8 cellular contexts compared by ENCODE assay signal in genomic region chr10:119207713-119208552, GRCh38. TPM values are rescaled to one million over a fixed set of nuclear protein-coding genes. Genes with fewer than 3 reads are reported as not detected.
DNase-seq lines count a peak whose midpoint lies in the region; ATAC-seq lines count a peak whose summit lies in the region.

No MANE protein-coding gene starts in this region.

- DNase-seq in A172 (ENCODE audit: low spot score), result peak; percentile 46
- peak in 27 of 34 experiments; percentile 4 to 49 (median 30) for DNase-seq in T-cell
- peak; percentile 7 to 15 for DNase-seq in T47D (ENCODE audit: low read depth in 1 of 2, low spot score in 1 of 2)
- DNase-seq in sciatic nerve (ENCODE audit: low spot score), result peak; percentile 75

- H3K9me3 Mint-ChIP-seq in T-cell, result no peaks in the 10 kb centered on the region

- no peaks in the 10 kb centered on the region for H3K36me3 Mint-ChIP-seq in T-cell

- no peaks in the 10 kb centered on the region for H3K27me3 Mint-ChIP-seq in T-cell

- ATAC-seq in GM18909 (IDR thresholded peaks at IDR 0.05; ENCODE audit: poor library complexity, unreplicated experiment), result peak; percentile 17
- peak; percentile 11 for ATAC-seq in HG03520 (IDR thresholded peaks at IDR 0.05; ENCODE audit: unreplicated experiment)
- peak in 3 of 4 experiments; percentile 4 to 17 (median 5) for ATAC-seq in T-cell (replicated peaks in 1 of 4)
- peak; percentile 29 for ATAC-seq in sciatic nerve
- ATAC-seq in GM18861 (IDR thresholded peaks at IDR 0.05; ENCODE audit: unreplicated experiment), result no peak

- H3K9me3 ChIP-seq in iPS-18c (ENCODE audit: control insufficient read depth, insufficient read depth, low read length), result no peaks in the 10 kb centered on the region

- H3K27ac Mint-ChIP-seq in T-cell, result peak overlapping the region; percentile 87 to 89

- peaks cover 44 to 54% (median 53%) of the 10 kb centered on the region in 3 donors for H3K4me1 Mint-ChIP-seq in T-cell

- in situ Hi-C loops in T47D (cut with HindIII; ENCODE audit: low pct_unique_long_range_greater_than_20kb, low sequenced_read_pairs), result no loop called here

- intact Hi-C loops in sciatic nerve (cut with DNase I), result loop anchor here (5.0 to 10.0 kb wide), 2 partner anchors 207 to 234 kb away; no protein-coding TSS in a partner anchor

- H3K4me3 Mint-ChIP-seq in T-cell, result peak overlapping the region; percentile 87 to 96 (median 92)

- CTCF ChIA-PET in T-cell (lab: Charles Lee), result interaction anchor here (0.6 to 2.3 kb wide), 16 partner anchors 9 to 500 kb away, joined by 4 to 12 read pairs (median 6); partner anchors contain the start of gene RGS10 (in 1 of the 2)

- H3K4me3 ChIP-seq in iPS-18c (ENCODE audit: insufficient read depth, low read depth, low read length), result peak overlapping the region; percentile 61

- POLR2A ChIA-PET in T-cell (lab: Charles Lee), result interaction anchor here (0.6 to 1.3 kb wide), 4 partner anchors 60 to 344 kb away, joined by 3 to 12 read pairs (median 7); no protein-coding TSS in a partner anchor

RNA-seq across cellular contexts. Expression of gene GRK5, which starts 0.6 kb away (rescaled TPM):
- 12.2 and 13.0 TPM in 2 replicates for total RNA-seq in A172 (2014; rRNA removed; shearing (Covaris generic))
- total RNA-seq in T-cell (10 to 100 TPM; 21.7 to 36.8 (median 30.6) TPM), sciatic nerve (54.1 TPM)

RNA-seq across cellular contexts. Expression of gene PRDX3, which starts 29.3 kb away (rescaled TPM):
- 407 and 411 TPM in 2 replicates for total RNA-seq in A172 (2014; rRNA removed; shearing (Covaris generic))
- total RNA-seq in T-cell (10 to 100 TPM; 15.7 to 36.2 (median 34.7) TPM), sciatic nerve (62.3 TPM)

RNA-seq across cellular contexts. Expression of gene SFXN4, which starts 42.4 kb away (rescaled TPM):
- 35.0 and 40.7 TPM in 2 replicates for total RNA-seq in A172 (2014; rRNA removed; shearing (Covaris generic))
- total RNA-seq in T-cell, result 10 to 100 TPM; 10.4 to 19.4 (median 13.9) TPM
- total RNA-seq in sciatic nerve, result 13.5 TPM

Comparison
In these comparisons a context has a peak if more than half of its experiments do, and no peak if none do; other contexts are left out.
1. DNase-seq: peak in every context shown above with its lines; median percentile 75 in sciatic nerve; 46 in A172; 30 in T-cell; 11 in T47D.